Comparison of ENCODE assay signal across 8 cellular contexts in genomic region chr14:55074662-55075061, GRCh38. TPM values are rescaled to one million over a fixed set of nuclear protein-coding genes. Genes with fewer than 3 reads are reported as not detected.
DNase-seq lines count a peak whose midpoint lies in the region; ATAC-seq, FAIRE-seq and TF ChIP-seq lines count a peak whose summit lies in the region.

No MANE protein-coding gene starts in this region.

- no peaks in the 10 kb centered on the region for H3K9me3 ChIP-seq in ascending aorta

- H3K27me3 ChIP-seq in ascending aorta = no peaks in the 10 kb centered on the region

- intact Hi-C loops in ascending aorta (cut with DNase I) (no loop called here), CD14-positive monocyte (cut with micrococcal nuclease) (no loop called here)

- H3K36me3 ChIP-seq in ascending aorta = no peaks in the 10 kb centered on the region

- H3K4me3 ChIP-seq in fibroblast of villous mesenchyme (ENCODE audit: low read depth, low read length) (no peak overlapping the region), ascending aorta (no peak overlapping the region)

- peaks cover 1 to 9% (median 9%) of the 10 kb centered on the region in 3 donors for H3K27me3 Mint-ChIP-seq in CD14-positive monocyte (ENCODE audit: low read depth in 3 of 3)

- H3K27ac ChIP-seq in ascending aorta = no peak overlapping the region

- ATAC-seq in GM21619 (IDR thresholded peaks at IDR 0.05; ENCODE audit: unreplicated experiment) (peak; percentile 42), HG03520 (IDR thresholded peaks at IDR 0.05; ENCODE audit: unreplicated experiment) (no peak)

- DNase-seq in GM18507 (ENCODE audit: extremely low spot score, insufficient read length, low read depth) (no peak), NCI-H2107 (lab: John Stamatoyannopoulos, UW) (peak; percentile 37), fibroblast of villous mesenchyme (ENCODE audit: low read depth) (peak; percentile 43), ascending aorta (ENCODE audit: low spot score in 2 of 2) (no peak), CD14-positive monocyte (ENCODE audit: low spot score) (no peak), NCI-H2081 (lab: John Stamatoyannopoulos, UW) (no peak)

- FAIRE-seq in GM18507 (lab: Jason Lieb, UNC) = peak; percentile 85

- peaks cover 0 to 1% of the 10 kb centered on the region in 2 donors for H3K36me3 Mint-ChIP-seq in CD14-positive monocyte

- no peak for TF ChIP-seq CTCF in fibroblast of villous mesenchyme (IDR thresholded peaks at IDR 0.05; ENCODE audit: insufficient read depth, low read depth, low read length)
- TF ChIP-seq CTCF in ascending aorta (IDR thresholded peaks at IDR 0.05) = no peak
- no peak for TF ChIP-seq CTCF in CD14-positive monocyte (IDR thresholded peaks at IDR 0.05)

- H3K4me1 Mint-ChIP-seq in CD14-positive monocyte = peaks cover 33% of the 10 kb centered on the region

- H3K27ac Mint-ChIP-seq in CD14-positive monocyte = peak overlapping the region in 1 of 7 donors; percentile 33

- H3K9me3 Mint-ChIP-seq in CD14-positive monocyte = peaks cover 0 to 2% (median 0%) of the 10 kb centered on the region in 7 donors

- no peak overlapping the region for H3K4me3 Mint-ChIP-seq in CD14-positive monocyte

- H3K4me1 ChIP-seq in ascending aorta = peaks cover 0 to 21% of the 10 kb centered on the region in 2 donors

RNA-seq across cellular contexts. Expression of gene MAPK1IP1L, which starts 23.2 kb away (rescaled TPM):
- 36.1 and 49.2 TPM in 2 replicates for total RNA-seq in fibroblast of villous mesenchyme
- total RNA-seq in ascending aorta = 51.8 TPM
- 10 to 100 TPM; 44.8 to 67.8 TPM for polyA plus RNA-seq in CD14-positive monocyte

RNA-seq across cellular contexts. Expression of gene SOCS4, which starts 47.6 kb away (rescaled TPM):
- total RNA-seq in fibroblast of villous mesenchyme (16.1 and 26.8 TPM in 2 replicates), ascending aorta (12.9 TPM)
- 1 to 10 TPM; 2.5 to 3.0 TPM for polyA plus RNA-seq in CD14-positive monocyte

RNA-seq across cellular contexts. Expression of gene WDHD1, which starts 47.8 kb away (rescaled TPM):
- 9.0 and 14.2 TPM in 2 replicates for total RNA-seq in fibroblast of villous mesenchyme
- total RNA-seq in ascending aorta = 0.11 TPM
- polyA plus RNA-seq in CD14-positive monocyte = under 1 TPM; 0.30 to 0.37 TPM

RNA-seq across cellular contexts. Expression of gene LGALS3, which starts 54.4 kb away (rescaled TPM):
- total RNA-seq in fibroblast of villous mesenchyme (120 and 198 TPM in 2 replicates), ascending aorta (358 TPM)
- 100 to 1,000 TPM; 788 to 878 TPM for polyA plus RNA-seq in CD14-positive monocyte

Comparison
In these comparisons a context has a peak if more than half of its experiments do, and no peak if none do; other contexts are left out.
1. DNase-seq: peak in NCI-H2107 (single experiment) and fibroblast of villous mesenchyme (single experiment); none in GM18507 (single experiment), ascending aorta (0 of 2), CD14-positive monocyte (single experiment) and NCI-H2081 (0 of 2).